Comparison of ENCODE assay signal across 28 cellular contexts in the genomic region with DNA sequence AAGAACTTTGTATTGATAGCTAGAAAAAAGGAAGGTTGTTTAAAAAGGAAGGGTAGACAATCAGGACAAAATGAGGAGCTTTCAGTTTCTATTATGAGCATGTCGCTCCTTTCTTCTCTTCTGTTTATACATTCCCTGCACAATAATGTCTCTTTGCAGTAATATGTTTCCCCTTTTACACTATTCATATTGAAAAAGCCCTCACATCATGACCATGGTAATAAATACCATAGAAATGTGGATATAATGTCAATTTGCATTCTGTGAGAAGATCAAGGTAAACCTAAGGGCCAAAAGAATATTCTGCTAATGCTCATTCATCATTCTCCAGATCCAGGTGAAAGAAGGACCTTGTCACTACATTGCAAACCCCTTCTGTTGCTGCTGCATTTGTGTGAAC.
"Had no signal": no experiment of that assay in that cellular context is flagged by ENCODE, and none has a peak within 500 bp of the region (broad histone marks: within the 10 kb centered on the region; RNA-seq: fewer than 3 reads in every experiment).

No MANE protein-coding gene starts in this region.

- H3K9me3 Mint-ChIP-seq: activated CD4-positive, alpha-beta memory T cell treated with anti-CD3 and anti-CD28 coated beads for 36 hours; activated naive CD4-positive, alpha-beta T cell treated with anti-CD3 and anti-CD28 coated beads, Interleukin-2, amount 10 ng/mL, durations not matched to agents 7 days and 5 days; activated naive CD8-positive, alpha-beta T cell treated with anti-CD3 and anti-CD28 coated beads, Interleukin-2, amount 10 ng/mL, durations not matched to agents 7 days and 5 days; activated T-cell treated with anti-CD3 and anti-CD28 coated beads, Interleukin-2, amount 50 U/mL, for 24 hours; endodermal cell; mesothelial cell of epicardium had no signal

- H3K27ac Mint-ChIP-seq: activated CD4-positive, alpha-beta memory T cell treated with anti-CD3 and anti-CD28 coated beads for 36 hours; activated naive CD4-positive, alpha-beta T cell treated with anti-CD3 and anti-CD28 coated beads, Interleukin-2, amount 10 ng/mL, durations not matched to agents 7 days and 5 days; activated naive CD8-positive, alpha-beta T cell treated with anti-CD3 and anti-CD28 coated beads, Interleukin-2, amount 10 ng/mL, durations not matched to agents 7 days and 5 days; activated T-cell treated with anti-CD3 and anti-CD28 coated beads, Interleukin-2, amount 50 U/mL, for 24 hours; endodermal cell; immature natural killer cell; mesothelial cell of epicardium; naive B cell had no signal

- H3K36me3 Mint-ChIP-seq: activated CD4-positive, alpha-beta memory T cell treated with anti-CD3 and anti-CD28 coated beads for 36 hours; activated naive CD4-positive, alpha-beta T cell treated with anti-CD3 and anti-CD28 coated beads, Interleukin-2, amount 10 ng/mL, durations not matched to agents 7 days and 5 days; activated naive CD8-positive, alpha-beta T cell treated with anti-CD3 and anti-CD28 coated beads, Interleukin-2, amount 10 ng/mL, durations not matched to agents 7 days and 5 days; immature natural killer cell; mesothelial cell of epicardium; naive B cell had no signal

- H3K4me1 Mint-ChIP-seq: activated naive CD4-positive, alpha-beta T cell treated with anti-CD3 and anti-CD28 coated beads, Interleukin-2, amount 10 ng/mL, durations not matched to agents 7 days and 5 days; activated naive CD8-positive, alpha-beta T cell treated with anti-CD3 and anti-CD28 coated beads, Interleukin-2, amount 10 ng/mL, durations not matched to agents 7 days and 5 days; immature natural killer cell; naive B cell had no signal

- H3K27ac ChIP-seq: ascending aorta, foreskin keratinocyte, heart left ventricle, right lobe of liver, testis, transverse colon, VCaP had no signal

- DNase-seq: activated CD4-positive, alpha-beta memory T cell treated with anti-CD3 and anti-CD28 coated beads for 36 hours; activated CD4-positive, alpha-beta T cell treated with anti-CD3 and anti-CD28 coated beads for 48 hours; activated CD8-positive, alpha-beta memory T cell treated with anti-CD3 and anti-CD28 coated beads, Interleukin-2, amount 50 U/mL, for 4 hours; activated gamma-delta T cell; activated naive CD4-positive, alpha-beta T cell treated with anti-CD3 and anti-CD28 coated beads, Interleukin-2, amount 10 ng/mL, durations not matched to agents 7 days and 5 days; activated naive CD8-positive, alpha-beta T cell treated with anti-CD3 and anti-CD28 coated beads, Interleukin-2, amount 10 ng/mL, durations not matched to agents 7 days and 5 days; activated T-cell treated with anti-CD3 and anti-CD28 coated beads, Interleukin-2, amount 50 U/mL, for 24 hours; cortex of kidney; endodermal cell; foreskin keratinocyte; heart left ventricle; immature natural killer cell; kidney; left colon; mammary epithelial cell; naive B cell; posterior cingulate gyrus; right lobe of liver; stimulated activated CD4-positive, alpha-beta T cell treated with anti-CD3 and anti-CD28 coated beads, Interleukin-12 subunit alpha, Interleukin-12 subunit beta, amount 100 ng/mL, for 4 hours; stimulated activated CD4-positive, alpha-beta T cell treated with anti-CD3 and anti-CD28 coated beads, Interleukin-4, amount 100 ng/mL, for 1 hour; stimulated activated naive CD8-positive, alpha-beta T cell treated with anti-CD3 and anti-CD28 coated beads, Interleukin-15, Interleukin-2, amounts not matched to agents 100 U/mL and 50 U/mL, for 24 hours; testis; transverse colon had no signal

- ATAC-seq: activated CD4-positive, CD25-positive, alpha-beta regulatory T cell treated with anti-CD3 and anti-CD28 coated beads, Interleukin-2, amount 50 U/mL, for 24 hours; esophagus mucosa; foreskin keratinocyte; heart left ventricle; left colon; right lobe of liver; stimulated activated naive CD8-positive, alpha-beta T cell treated with anti-CD3 and anti-CD28 coated beads, Interleukin-15, Interleukin-2, amounts not matched to agents 100 U/mL and 50 U/mL, for 24 hours had no signal

- H3K4me3 ChIP-seq: ascending aorta, heart left ventricle, right lobe of liver, testis, transverse colon had no signal

- H3K4me3 Mint-ChIP-seq: activated CD4-positive, alpha-beta memory T cell treated with anti-CD3 and anti-CD28 coated beads for 36 hours; activated naive CD4-positive, alpha-beta T cell treated with anti-CD3 and anti-CD28 coated beads, Interleukin-2, amount 10 ng/mL, durations not matched to agents 7 days and 5 days; activated naive CD8-positive, alpha-beta T cell treated with anti-CD3 and anti-CD28 coated beads, Interleukin-2, amount 10 ng/mL, durations not matched to agents 7 days and 5 days; activated T-cell treated with anti-CD3 and anti-CD28 coated beads, Interleukin-2, amount 50 U/mL, for 24 hours; endodermal cell; immature natural killer cell; mesothelial cell of epicardium; naive B cell had no signal

- H3K4me1 ChIP-seq: ascending aorta, foreskin keratinocyte, right lobe of liver, testis, transverse colon had no signal

- H3K27me3 ChIP-seq: ascending aorta, foreskin keratinocyte, right lobe of liver, testis, transverse colon had no signal

- H3K36me3 ChIP-seq: ascending aorta, heart left ventricle, right lobe of liver, transverse colon had no signal
